ENCODE assay signal across 17 cellular contexts in genomic region chr1:193216920-193217319, GRCh38. TPM values are rescaled to one million over a fixed set of nuclear protein-coding genes. Genes with fewer than 3 reads are reported as not detected.
A peak's percentile ranks its signal among the peaks of the same experiment; 100 is the strongest.
DNase-seq lines count a peak whose midpoint lies in the region; ATAC-seq and TF ChIP-seq lines count a peak whose summit lies in the region.
"Had no signal": no experiment of that assay in that cellular context is flagged by ENCODE, and none has a peak within 500 bp of the region (broad histone marks: within the 10 kb centered on the region; RNA-seq: fewer than 3 reads in every experiment).

No MANE protein-coding gene starts in this region.

- peaks cover 9% of the 10 kb centered on the region for H3K79me2 ChIP-seq in osteoblast (ENCODE audit: insufficient read depth, low read length)
- H3K79me2 ChIP-seq: hepatocyte, parathyroid adenoma had no signal

- no peak overlapping the region for H3K27ac ChIP-seq in osteoblast (ENCODE audit: low read depth, low read length)
- H3K27ac ChIP-seq: hepatocyte, parathyroid adenoma had no signal

- ATAC-seq in GM21367 (IDR thresholded peaks at IDR 0.05; ENCODE audit: unreplicated experiment) (peak; percentile 90), left ventricle myocardium superior (peak; percentile 73)

- H3K4me1 ChIP-seq in osteoblast (ENCODE audit: insufficient read depth, low read length): no peaks in the 10 kb centered on the region
- H3K4me1 ChIP-seq: parathyroid adenoma had no signal

- H3K4me2 ChIP-seq in osteoblast (ENCODE audit: insufficient read depth, low read length): no peak overlapping the region
- H3K4me2 ChIP-seq: hepatocyte had no signal

- H3K27me3 Mint-ChIP-seq in immature natural killer cell (ENCODE audit: low read depth in 3 of 3): peaks cover 0 to 2% (median 0%) of the 10 kb centered on the region in 3 donors

- H3K27ac Mint-ChIP-seq in immature natural killer cell: no peak overlapping the region

- no peak overlapping the region for H3K4me3 ChIP-seq in osteoblast (ENCODE audit: insufficient read depth, low read length)
- H3K4me3 ChIP-seq: hepatocyte had no signal

- no peak overlapping the region for H2AFZ ChIP-seq in osteoblast (ENCODE audit: low read length)
- H2AFZ ChIP-seq: hepatocyte, parathyroid adenoma had no signal

- no peaks in the 10 kb centered on the region for H4K20me1 ChIP-seq in osteoblast (ENCODE audit: insufficient read depth, low read length)

- intact Hi-C loops in left ventricle myocardium superior (cut with micrococcal nuclease): no loop called here

- no peaks in the 10 kb centered on the region for H3K9me3 ChIP-seq in osteoblast (ENCODE audit: low read depth, low read length)
- H3K9me3 ChIP-seq: upper lobe of left lung had no signal

- H3K36me3 ChIP-seq in osteoblast (ENCODE audit: insufficient read depth, low read length): peaks cover 9% of the 10 kb centered on the region

- TF ChIP-seq CTCF in osteoblast (IDR thresholded peaks at IDR 0.05; ENCODE audit: extremely low read depth, low read depth, low read length): no peak

- H3K4me3 Mint-ChIP-seq in immature natural killer cell: no peak overlapping the region

- DNase-seq in COR-L47 (lab: John Stamatoyannopoulos, UW): peak; percentile 28
- peak; percentile 45 for DNase-seq in NCI-H146 (lab: John Stamatoyannopoulos, UW)
- DNase-seq in left ventricle myocardium superior: peak; percentile 33
- DNase-seq in NCI-H2196 (lab: John Stamatoyannopoulos, UW; ENCODE audit: unreplicated experiment): no peak
- DNase-seq in NCI-H1048 (lab: John Stamatoyannopoulos, UW): no peak
- DNase-seq in osteoblast (ENCODE audit: insufficient read length, low spot score, missing footprints): no peak
- no peak for DNase-seq in immature natural killer cell
- DNase-seq: activated naive CD4-positive, alpha-beta T cell treated with Interleukin-2 at 50 U/mL for 16 hours; DMS79 had no signal

- peaks cover 2 to 17% of the 10 kb centered on the region in 2 donors for H3K4me1 Mint-ChIP-seq in immature natural killer cell

- no peaks in the 10 kb centered on the region for H3K9me3 Mint-ChIP-seq in immature natural killer cell

- peaks cover 20 to 48% (median 31%) of the 10 kb centered on the region in 3 donors for H3K36me3 Mint-ChIP-seq in immature natural killer cell

- H3K27me3 ChIP-seq in osteoblast (ENCODE audit: insufficient read depth, low read length): no peaks in the 10 kb centered on the region
- H3K27me3 ChIP-seq: hepatocyte, upper lobe of left lung had no signal

RNA-seq across cellular contexts. Expression of gene B3GALT2, which starts 30.5 kb away (rescaled TPM):
- 83.4 TPM for total RNA-seq in left ventricle myocardium superior
- total RNA-seq in osteoblast: 2.1 and 2.2 TPM in 2 replicates
- polyA plus RNA-seq in immature natural killer cell: under 1 TPM in 1 of 3 donors, not detected in 2; 0.07 TPM
- total RNA-seq: bronchial epithelial cell, MCF 10A, mesenteric fat pad, NCI-H460 had no signal

Comparison
In these comparisons a context has a peak if more than half of its experiments do, and no peak if none do; other contexts are left out.
1. DNase-seq: peak in COR-L47 (single experiment), NCI-H146 (single experiment) and left ventricle myocardium superior (single experiment); none in NCI-H2196 (single experiment), NCI-H1048 (single experiment), osteoblast (single experiment) and immature natural killer cell (0 of 3).
2. RNA of gene B3GALT2, which starts 30.5 kb away (total RNA-seq): 83.4 TPM in left ventricle myocardium superior (single experiment); 2.1 to 2.2 TPM in osteoblast; every median in the first group is over 10 times any median in the second.